8 cellular contexts compared by ENCODE assay signal in genomic region chr18:4017479-4017878, GRCh38.
DNase-seq lines count a peak whose midpoint lies in the region; ATAC-seq lines count a peak whose summit lies in the region.

No MANE protein-coding gene starts in this region.

- intact Hi-C loops in aorta (cut with DNase I): no loop called here

- H3K36me3 ChIP-seq in aorta (ENCODE audit: control insufficient read depth in 1 of 2, insufficient read depth in 2 of 2, low read length in 1 of 2): no peaks in the 10 kb centered on the region

- H3K36me3 Mint-ChIP-seq in natural killer cell treated with Interleukin-12 subunit alpha and Interleukin-12 subunit beta and Interleukin-15 and Interleukin-18, amount 100 ng/mL, for 72 hours: no peaks in the 10 kb centered on the region

- H3K9me3 ChIP-seq in aorta (ENCODE audit: control insufficient read depth, low read length): no peaks in the 10 kb centered on the region

- DNase-seq in H4 (ENCODE audit: low spot score): peak; percentile 42
- peak; percentile 54 for DNase-seq in NAMALWA (ENCODE audit: low spot score)
- DNase-seq in iPS-NIHi11 (ENCODE audit: low spot score): peak; percentile 58
- no peak for DNase-seq in aorta
- DNase-seq in natural killer cell treated with Interleukin-12 subunit alpha and Interleukin-12 subunit beta and Interleukin-15 and Interleukin-18, amount 100 ng/mL, for 72 hours (ENCODE audit: low spot score): no peak
- no peak for DNase-seq in cerebellum (ENCODE audit: low spot score)

- no peak overlapping the region for H3K4me3 ChIP-seq in aorta (ENCODE audit: low read length in 2 of 2)

- H3K4me1 ChIP-seq in aorta (ENCODE audit: control insufficient read depth in 1 of 2, insufficient read depth in 2 of 2, low read length in 2 of 2): no peaks in the 10 kb centered on the region

- H3K4me3 Mint-ChIP-seq in natural killer cell treated with Interleukin-12 subunit alpha and Interleukin-12 subunit beta and Interleukin-15 and Interleukin-18, amount 100 ng/mL, for 72 hours: no peak overlapping the region

- H3K27ac ChIP-seq in aorta (ENCODE audit: low read depth in 1 of 2, low read length in 2 of 2): no peak overlapping the region

- 84 to 88% methylated on average over 3 of the region's 3 CpGs for WGBS in aorta, 2 donors

- peaks cover 3 to 10% of the 10 kb centered on the region in 2 donors for H3K27me3 Mint-ChIP-seq in natural killer cell treated with Interleukin-12 subunit alpha and Interleukin-12 subunit beta and Interleukin-15 and Interleukin-18, amount 100 ng/mL, for 72 hours

- no peaks in the 10 kb centered on the region for H3K27me3 ChIP-seq in aorta (ENCODE audit: control insufficient read depth in 1 of 2, insufficient read depth in 2 of 2, low read length in 1 of 2)

- no peaks in the 10 kb centered on the region for H3K4me1 Mint-ChIP-seq in natural killer cell treated with Interleukin-12 subunit alpha and Interleukin-12 subunit beta and Interleukin-15 and Interleukin-18, amount 100 ng/mL, for 72 hours (ENCODE audit: low read depth in 2 of 2)

- ATAC-seq in GM18499 (IDR thresholded peaks at IDR 0.05; ENCODE audit: insufficient read depth, unreplicated experiment) (peak; percentile 80), aorta (ENCODE audit: low FRiP score) (no peak), GM21529 (IDR thresholded peaks at IDR 0.05; ENCODE audit: unreplicated experiment) (no peak)
- ATAC-seq in natural killer cell treated with Interleukin-12 subunit alpha and Interleukin-12 subunit beta and Interleukin-15 and Interleukin-18, amount 100 ng/mL, for 72 hours: no peak

- peaks cover 3% of the 10 kb centered on the region for H3K9me3 Mint-ChIP-seq in natural killer cell treated with Interleukin-12 subunit alpha and Interleukin-12 subunit beta and Interleukin-15 and Interleukin-18, amount 100 ng/mL, for 72 hours

- no peak overlapping the region for H3K27ac Mint-ChIP-seq in natural killer cell treated with Interleukin-12 subunit alpha and Interleukin-12 subunit beta and Interleukin-15 and Interleukin-18, amount 100 ng/mL, for 72 hours

Comparison
In these comparisons a context has a peak if more than half of its experiments do, and no peak if none do; other contexts are left out.
1. DNase-seq: peak in H4 (single experiment), NAMALWA (single experiment) and iPS-NIHi11 (single experiment); none in aorta (0 of 2), natural killer cell treated with Interleukin-12 subunit alpha and Interleukin-12 subunit beta and Interleukin-15 and Interleukin-18, amount 100 ng/mL, for 72 hours (single experiment) and cerebellum (single experiment).